In genomic region chr6:128570439-128571063, GRCh38 we compare ENCODE assay signal across 11 cellular contexts.
DNase-seq lines count a peak whose midpoint lies in the region; ATAC-seq and TF ChIP-seq lines count a peak whose summit lies in the region.
"Had no signal": no experiment of that assay in that cellular context is flagged by ENCODE, and none has a peak within 500 bp of the region (broad histone marks: within the 10 kb centered on the region; RNA-seq: fewer than 3 reads in every experiment).

No MANE protein-coding gene starts in this region.

- TF ChIP-seq EP300 in Ishikawa (IDR thresholded peaks at IDR 0.05; ENCODE audit: borderline replicate concordance): peak; percentile 57; the same call in 1 of the 2 replicates

- TF ChIP-seq RAD21 in Ishikawa (IDR thresholded peaks at IDR 0.05; ENCODE audit: low read depth): no peak

- DNase-seq in AG20443 (ENCODE audit: low spot score) (peak; percentile 12), astrocyte of the spinal cord (ENCODE audit: low read depth, low spot score) (peak; percentile 29), left kidney (ENCODE audit: low read depth, low spot score) (peak; percentile 28)
- no peak for DNase-seq in activated naive CD4-positive, alpha-beta T cell (lab: John Stamatoyannopoulos, UW)
- DNase-seq: activated T-cell treated with anti-CD3 and anti-CD28 coated beads, Interleukin-2, amount 50 U/mL, for 48 hours; central memory CD4-positive, alpha-beta T cell; WERI-Rb-1 had no signal

- H3K4me3 ChIP-seq in astrocyte of the spinal cord (ENCODE audit: low read depth, low read length): no peak overlapping the region

- TF ChIP-seq CTCF in astrocyte of the spinal cord (IDR thresholded peaks at IDR 0.05; ENCODE audit: low read depth, low read length): no peak

- ATAC-seq in HG03460 (IDR thresholded peaks at IDR 0.05; ENCODE audit: unreplicated experiment) (no peak), GM19035 (IDR thresholded peaks at IDR 0.05; ENCODE audit: unreplicated experiment) (no peak), HG02798 (IDR thresholded peaks at IDR 0.05; ENCODE audit: poor library complexity, unreplicated experiment) (no peak)

- in situ Hi-C loops in astrocyte of the spinal cord (cut with HindIII; ENCODE audit: low sequenced_read_pairs): no loop called here

TF ChIP-seq in Ishikawa, 13 proteins besides CTCF, POLR2A, EP300 and RAD21:
- TF ChIP-seq REST (IDR thresholded peaks at IDR 0.05; ENCODE audit: low read depth) (peak; percentile 54; the same call in 1 of the 2 replicates), FOXM1 (IDR thresholded peaks at IDR 0.05; ENCODE audit: borderline replicate concordance, low read depth) (0 out of 2 replicates have a peak, but pooled peaks have one; percentile 19), TCF12 (IDR thresholded peaks at IDR 0.05; ENCODE audit: low read depth) (peak; percentile 53; the same call in 1 of the 2 replicates), NFIC (IDR thresholded peaks at IDR 0.05) (peak; percentile 70), CEBPB (IDR thresholded peaks at IDR 0.05) (peak; percentile 52; the same call in 1 of the 2 replicates), TEAD4 (IDR thresholded peaks at IDR 0.05) (peak; percentile 52), CREB1 (IDR thresholded peaks at IDR 0.05; ENCODE audit: low read depth) (no peak), USF1 (IDR thresholded peaks at IDR 0.05) (no peak), YY1 (IDR thresholded peaks at IDR 0.05; ENCODE audit: low read depth) (no peak), TAF1 (IDR thresholded peaks at IDR 0.05; ENCODE audit: low read depth) (no peak)
- TF ChIP-seq, protein P1, sequence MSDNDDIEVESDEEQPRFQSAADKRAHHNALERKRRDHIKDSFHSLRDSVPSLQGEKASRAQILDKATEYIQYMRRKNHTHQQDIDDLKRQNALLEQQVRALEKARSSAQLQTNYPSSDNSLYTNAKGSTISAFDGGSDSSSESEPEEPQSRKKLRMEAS (IDR thresholded peaks at IDR 0.05): peak; percentile 31; the same call in 1 of the 2 replicates

Comparison
In these comparisons a context has a peak if more than half of its experiments do, and no peak if none do; other contexts are left out.
1. DNase-seq: peak in AG20443 (single experiment), astrocyte of the spinal cord (single experiment) and left kidney (single experiment); none in activated naive CD4-positive, alpha-beta T cell (0 of 4).